Comparison of ENCODE assay signal across 33 cellular contexts in the genomic region with DNA sequence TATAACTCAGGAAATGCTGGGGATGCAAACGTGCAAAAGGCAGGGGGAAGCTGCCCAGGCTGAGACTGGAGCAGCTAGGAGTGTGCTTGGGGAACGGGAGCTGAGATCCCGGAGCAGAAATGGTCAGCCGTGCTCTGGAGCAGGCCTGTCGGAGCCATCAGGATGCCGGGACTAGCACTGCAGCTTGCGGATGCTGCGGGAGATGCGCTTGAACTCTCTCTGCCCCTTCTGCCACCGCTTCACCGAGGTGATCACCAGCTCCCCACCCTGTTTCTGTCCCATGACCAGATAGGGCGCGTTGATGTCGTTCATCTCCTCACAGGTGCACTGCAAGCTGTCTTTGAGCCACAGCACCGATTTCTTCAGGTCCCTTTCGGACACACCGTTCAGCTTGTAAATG. TPM values are rescaled to one million over a fixed set of nuclear protein-coding genes. Genes with fewer than 3 reads are reported as not detected.
DNase-seq lines count a peak whose midpoint lies in the region; ATAC-seq and TF ChIP-seq lines count a peak whose summit lies in the region.
"Had no signal": no experiment of that assay in that cellular context is flagged by ENCODE, and none has a peak within 500 bp of the region (broad histone marks: within the 10 kb centered on the region; RNA-seq: fewer than 3 reads in every experiment).

No MANE protein-coding gene starts in this region.

- POLR2A ChIA-PET in CD8-positive, alpha-beta T cell (lab: Charles Lee), result no interaction called here

- no peaks in the 10 kb centered on the region; the same call in 2 of the 3 replicates for H3K9me3 Mint-ChIP-seq in GM23338
- peaks cover 6% of the 10 kb centered on the region for H3K9me3 Mint-ChIP-seq in neural progenitor cell
- peaks cover 5% of the 10 kb centered on the region for H3K9me3 Mint-ChIP-seq in CD8-positive, alpha-beta T cell
- H3K9me3 Mint-ChIP-seq: activated CD4-positive, alpha-beta T cell treated with anti-CD3 and anti-CD28 coated beads, Interleukin-2, amount 10 ng/mL, durations not matched to agents 7 days and 5 days; activated T-cell treated with anti-CD3 and anti-CD28 coated beads, Interleukin-2, amount 50 U/mL, for 72 hours; natural killer cell treated with Interleukin-12 subunit alpha and Interleukin-12 subunit beta and Interleukin-15 and Interleukin-18, amount 100 ng/mL, for 72 hours had no signal

- H3K4me1 ChIP-seq in GM23338 (ENCODE audit: insufficient read depth) (peaks cover 36% of the 10 kb centered on the region), Loucy (ENCODE audit: insufficient read depth, low read length, poor library complexity, severe bottlenecking) (peaks cover 27% of the 10 kb centered on the region), neural progenitor cell (peaks cover 42% of the 10 kb centered on the region)
- no peaks in the 10 kb centered on the region for H3K4me1 ChIP-seq in CD8-positive, alpha-beta T cell (ENCODE audit: insufficient read depth, low read length)
- H3K4me1 ChIP-seq: ascending aorta, colonic mucosa, upper lobe of left lung had no signal

- H3K4me3 Mint-ChIP-seq in GM23338 (peak overlapping the region; percentile 14; the same call in 1 of the 3 replicates), neural progenitor cell (no peak overlapping the region)
- H3K4me3 Mint-ChIP-seq in CD8-positive, alpha-beta T cell, result no peak overlapping the region
- H3K4me3 Mint-ChIP-seq: activated CD4-positive, alpha-beta T cell treated with anti-CD3 and anti-CD28 coated beads, Interleukin-2, amount 10 ng/mL, durations not matched to agents 7 days and 5 days; activated T-cell treated with anti-CD3 and anti-CD28 coated beads, Interleukin-2, amount 50 U/mL, for 72 hours; immature natural killer cell; natural killer cell treated with Interleukin-12 subunit alpha and Interleukin-12 subunit beta and Interleukin-15 and Interleukin-18, amount 100 ng/mL, for 72 hours; stimulated activated memory B cell treated with anti-CD40 and anti-IgM and Interleukin-4, amounts not matched to agents 10 μg/mL and 1 μg/mL and 100 μg/mL, for 72 hours had no signal

- H3K27ac ChIP-seq in GM23338 (ENCODE audit: low read depth) (peak overlapping the region; percentile 55; the same call in 1 of the 2 replicates), neural progenitor cell (peak overlapping the region; percentile 77)
- H3K27ac ChIP-seq in CD8-positive, alpha-beta T cell (ENCODE audit: low read depth, low read length), result no peak overlapping the region
- H3K27ac ChIP-seq: ascending aorta, colonic mucosa, epithelial cell of prostate, upper lobe of left lung, WERI-Rb-1 had no signal

- H3K4me2 ChIP-seq in GM23338 (no peak overlapping the region), Loucy (ENCODE audit: low read depth, low read length, poor library complexity, severe bottlenecking) (peak overlapping the region; percentile 29), neural progenitor cell (no peak overlapping the region)

- H4K20me1 ChIP-seq in GM23338 (replicated peaks; ENCODE audit: insufficient read depth) (peaks cover 15% of the 10 kb centered on the region), Loucy (ENCODE audit: insufficient read depth, low read length, poor library complexity, severe bottlenecking) (no peaks in the 10 kb centered on the region), neural progenitor cell (ENCODE audit: low read depth) (peaks cover 57% of the 10 kb centered on the region)

- H3K9me2 ChIP-seq in GM23338 (ENCODE audit: insufficient read depth) (no peaks in the 10 kb centered on the region), Loucy (replicated peaks; ENCODE audit: low read depth, low read length) (no peaks in the 10 kb centered on the region)

- peaks cover 21% of the 10 kb centered on the region for H3K79me2 ChIP-seq in GM23338 (replicated peaks; ENCODE audit: insufficient read depth)
- no peaks in the 10 kb centered on the region for H3K79me2 ChIP-seq in Loucy (ENCODE audit: insufficient read depth, low read length)
- peaks cover 42% of the 10 kb centered on the region for H3K79me2 ChIP-seq in neural progenitor cell (ENCODE audit: low read depth)

- H3K9ac ChIP-seq in Loucy (ENCODE audit: low read depth, low read length, poor library complexity, severe bottlenecking) (no peak overlapping the region), neural progenitor cell (no peak overlapping the region)

- peak; percentile 17 for DNase-seq in GM23338 (ENCODE audit: low spot score)
- no peak for DNase-seq in neural progenitor cell (ENCODE audit: low spot score)
- DNase-seq in kidney tubule cell (ENCODE audit: low spot score), result no peak
- no peak for DNase-seq in NCI-H1048 (lab: John Stamatoyannopoulos, UW)
- no peak for DNase-seq in CD8-positive, alpha-beta T cell
- DNase-seq: activated CD4-positive, alpha-beta T cell treated with anti-CD3 and anti-CD28 coated beads, Interleukin-2, amount 10 ng/mL, durations not matched to agents 7 days and 5 days; activated T-cell treated with anti-CD3 and anti-CD28 coated beads, Interleukin-2, amount 50 U/mL, for 72 hours; colonic mucosa; effector CD8-positive, alpha-beta T cell; EL; immature natural killer cell; left colon; mucosa of descending colon; NCI-H1417; NCI-H2081; NCI-H226; NCI-H774; retina; substantia nigra; SW 1271; T-helper 9 cell; WERI-Rb-1 had no signal

- H3K27ac Mint-ChIP-seq in GM23338 (peak overlapping the region; percentile 55), neural progenitor cell (peak overlapping the region; percentile 81)
- no peak overlapping the region for H3K27ac Mint-ChIP-seq in CD8-positive, alpha-beta T cell
- H3K27ac Mint-ChIP-seq: activated CD4-positive, alpha-beta T cell treated with anti-CD3 and anti-CD28 coated beads, Interleukin-2, amount 10 ng/mL, durations not matched to agents 7 days and 5 days; activated T-cell treated with anti-CD3 and anti-CD28 coated beads, Interleukin-2, amount 50 U/mL, for 72 hours; immature natural killer cell; natural killer cell treated with Interleukin-12 subunit alpha and Interleukin-12 subunit beta and Interleukin-15 and Interleukin-18, amount 100 ng/mL, for 72 hours; stimulated activated memory B cell treated with anti-CD40 and anti-IgM and Interleukin-4, amounts not matched to agents 10 μg/mL and 1 μg/mL and 100 μg/mL, for 72 hours had no signal

- H3K4me3 ChIP-seq in GM23338, result no peak overlapping the region
- no peak overlapping the region for H3K4me3 ChIP-seq in Loucy (ENCODE audit: low read length, poor library complexity, severe bottlenecking)
- H3K4me3 ChIP-seq in neural progenitor cell, result no peak overlapping the region
- no peak overlapping the region for H3K4me3 ChIP-seq in CD8-positive, alpha-beta T cell (ENCODE audit: low read depth, low read length)
- H3K4me3 ChIP-seq: ascending aorta, colonic mucosa, mucosa of descending colon, upper lobe of left lung had no signal

- H3K4me1 Mint-ChIP-seq in GM23338, result peaks cover 60% of the 10 kb centered on the region
- peaks cover 47% of the 10 kb centered on the region for H3K4me1 Mint-ChIP-seq in neural progenitor cell
- no peaks in the 10 kb centered on the region for H3K4me1 Mint-ChIP-seq in CD8-positive, alpha-beta T cell (ENCODE audit: low read depth)
- H3K4me1 Mint-ChIP-seq: activated CD4-positive, alpha-beta T cell treated with anti-CD3 and anti-CD28 coated beads, Interleukin-2, amount 10 ng/mL, durations not matched to agents 7 days and 5 days; immature natural killer cell; stimulated activated memory B cell treated with anti-CD40 and anti-IgM and Interleukin-4, amounts not matched to agents 10 μg/mL and 1 μg/mL and 100 μg/mL, for 72 hours had no signal

- ATAC-seq in GM18867 (IDR thresholded peaks at IDR 0.05; ENCODE audit: unreplicated experiment), result peak; percentile 11
- ATAC-seq in GM23338, result peak; percentile 53
- ATAC-seq in CD8-positive, alpha-beta T cell, result no peak
- ATAC-seq: activated T-cell treated with anti-CD3 and anti-CD28 coated beads, Interleukin-2, amount 50 U/mL, for 72 hours; left colon; mucosa of descending colon; natural killer cell treated with Interleukin-12 subunit alpha and Interleukin-12 subunit beta and Interleukin-15 and Interleukin-18, amount 100 ng/mL, for 72 hours; stimulated activated memory B cell treated with anti-CD40 and anti-IgM and Interleukin-4, amounts not matched to agents 10 μg/mL and 1 μg/mL and 100 μg/mL, for 72 hours had no signal

- H3K9me3 ChIP-seq in Loucy (ENCODE audit: insufficient read depth, low read depth, low read length) (no peaks in the 10 kb centered on the region), neural progenitor cell (ENCODE audit: low read depth) (no peaks in the 10 kb centered on the region)
- H3K9me3 ChIP-seq in CD8-positive, alpha-beta T cell (ENCODE audit: low read length), result no peaks in the 10 kb centered on the region
- H3K9me3 ChIP-seq: ascending aorta, colonic mucosa, mucosa of descending colon, upper lobe of left lung had no signal

- H3K27me3 Mint-ChIP-seq in GM23338 (ENCODE audit: insufficient read depth, low read depth, poor library complexity) (peaks cover 9% of the 10 kb centered on the region), neural progenitor cell (ENCODE audit: insufficient read depth, low read depth) (no peaks in the 10 kb centered on the region)
- peaks cover 56% of the 10 kb centered on the region for H3K27me3 Mint-ChIP-seq in CD8-positive, alpha-beta T cell (ENCODE audit: low read depth)

- no peaks in the 10 kb centered on the region for H3F3A ChIP-seq in GM23338 (replicated peaks; ENCODE audit: low read depth)
- H3F3A ChIP-seq in Loucy (ENCODE audit: low read depth), result no peaks in the 10 kb centered on the region
- H3F3A ChIP-seq in neural progenitor cell (ENCODE audit: low read depth), result peaks cover 67% of the 10 kb centered on the region

- H2AFZ ChIP-seq in GM23338 (no peak overlapping the region), Loucy (ENCODE audit: low read length) (no peak overlapping the region; the same call in 1 of the 2 replicates), neural progenitor cell (replicated peaks) (no peak overlapping the region)

- intact Hi-C loops in CD8-positive, alpha-beta T cell (cut with DNase I, micrococcal nuclease), result loop anchor here (10.0 kb wide), 2 partner anchors 724 to 844 kb away; no protein-coding TSS in a partner anchor

- H3K27me3 ChIP-seq in GM23338 (ENCODE audit: insufficient read depth), result no peaks in the 10 kb centered on the region
- H3K27me3 ChIP-seq in Loucy (ENCODE audit: insufficient read depth, low read length, poor library complexity, severe bottlenecking), result no peaks in the 10 kb centered on the region
- H3K27me3 ChIP-seq in neural progenitor cell, result no peaks in the 10 kb centered on the region
- H3K27me3 ChIP-seq in CD8-positive, alpha-beta T cell (ENCODE audit: insufficient read depth, low read length), result peaks cover 4% of the 10 kb centered on the region
- H3K27me3 ChIP-seq: ascending aorta had no signal

- CTCF ChIA-PET in CD8-positive, alpha-beta T cell (lab: Charles Lee), result interaction anchor here (1.6 kb wide), 1 partner anchor 12 kb away, joined by 4 read pairs; no protein-coding TSS in a partner anchor

- TF ChIP-seq CTCF in GM23338 (conservative IDR thresholded peaks at IDR 0.05; ENCODE audit: low read depth in 2 of 2) (no peak), Loucy (conservative IDR thresholded peaks at IDR 0.05; ENCODE audit: low read length) (no peak), neural progenitor cell (IDR thresholded peaks at IDR 0.05) (no peak)
- TF ChIP-seq CTCF in CD8-positive, alpha-beta T cell (IDR thresholded peaks at IDR 0.05), result no peak

- H3K36me3 ChIP-seq in GM23338 (ENCODE audit: insufficient read depth) (peaks cover 35% of the 10 kb centered on the region; the same call in 1 of the 2 replicates), Loucy (ENCODE audit: insufficient read depth, low read length) (no peaks in the 10 kb centered on the region), neural progenitor cell (peaks cover 23% of the 10 kb centered on the region)
- no peaks in the 10 kb centered on the region for H3K36me3 ChIP-seq in CD8-positive, alpha-beta T cell (ENCODE audit: insufficient read depth, low read length)
- H3K36me3 ChIP-seq: ascending aorta, colonic mucosa, upper lobe of left lung, WERI-Rb-1 had no signal

- peaks cover 75% of the 10 kb centered on the region for H3K36me3 Mint-ChIP-seq in GM23338 (ENCODE audit: low read depth)
- H3K36me3 Mint-ChIP-seq in neural progenitor cell, result peaks cover 63% of the 10 kb centered on the region
- no peaks in the 10 kb centered on the region for H3K36me3 Mint-ChIP-seq in CD8-positive, alpha-beta T cell
- H3K36me3 Mint-ChIP-seq: natural killer cell treated with Interleukin-12 subunit alpha and Interleukin-12 subunit beta and Interleukin-15 and Interleukin-18, amount 100 ng/mL, for 72 hours had no signal

RNA-seq across cellular contexts. Expression of a gene that starts 7.6 kb away (rescaled TPM):
- 214 and 219 TPM in 2 replicates for total RNA-seq in GM23338 (2014; rRNA removed; shearing (Covaris generic))
- polyA plus RNA-seq in GM23338 (2016; fragmentation: Nextera tagmentation; extraction: Ambion mirVana), result 286 and 295 TPM in 2 replicates
- 86.1 and 123 TPM in 2 replicates for total RNA-seq in neural progenitor cell (ENCODE audit: low replicate concordance)
- total RNA-seq in CD8-positive, alpha-beta T cell, result not detected
- total RNA-seq: activated CD4-positive, alpha-beta T cell treated with anti-CD3 and anti-CD28 coated beads, Interleukin-2, amount 10 ng/mL, durations not matched to agents 7 days and 5 days; activated T-cell treated with anti-CD3 and anti-CD28 coated beads, Interleukin-2, amount 50 U/mL, for 72 hours; lung microvascular endothelial cell; natural killer cell treated with Interleukin-12 subunit alpha and Interleukin-12 subunit beta and Interleukin-15 and Interleukin-18, amount 100 ng/mL, for 72 hours had no signal
- polyA plus RNA-seq: AG04450, immature natural killer cell had no signal

RNA-seq across cellular contexts. Expression of a gene that starts 21.5 kb away (rescaled TPM):
- 4.7 and 14.9 TPM in 2 replicates for total RNA-seq in GM23338 (2014; rRNA removed; shearing (Covaris generic))
- 4.8 and 4.9 TPM in 2 replicates for polyA plus RNA-seq in GM23338 (2016; fragmentation: Nextera tagmentation; extraction: Ambion mirVana)
- 25.1 and 34.6 TPM in 2 replicates for total RNA-seq in neural progenitor cell (ENCODE audit: low replicate concordance)
- total RNA-seq in CD8-positive, alpha-beta T cell, result under 1 TPM; 0.24 to 0.58 TPM
- total RNA-seq: activated CD4-positive, alpha-beta T cell treated with anti-CD3 and anti-CD28 coated beads, Interleukin-2, amount 10 ng/mL, durations not matched to agents 7 days and 5 days; ascending aorta; left colon; natural killer cell treated with Interleukin-12 subunit alpha and Interleukin-12 subunit beta and Interleukin-15 and Interleukin-18, amount 100 ng/mL, for 72 hours; skeletal muscle tissue; upper lobe of left lung had no signal
- polyA plus RNA-seq: AG04450, BJ, immature natural killer cell had no signal

Comparison
In these comparisons a context has a peak if more than half of its experiments do, and no peak if none do; other contexts are left out.
1. RNA of a gene that starts 7.6 kb away (total RNA-seq): 214 to 219 TPM in GM23338 and 86.1 to 123 TPM in neural progenitor cell; not detected in CD8-positive, alpha-beta T cell; every median in the first group is over 10 times any median in the second.